In genomic region chr20:59777321-59777705, GRCh38 we compare ENCODE assay signal across 11 cellular contexts.
"Had no signal": no experiment of that assay in that cellular context is flagged by ENCODE, and none has a peak within 500 bp of the region (broad histone marks: within the 10 kb centered on the region; RNA-seq: fewer than 3 reads in every experiment).

No MANE protein-coding gene starts in this region.

- DNase-seq: activated CD4-positive, alpha-beta T cell treated with anti-CD3 and anti-CD28 coated beads for 48 hours; activated CD8-positive, alpha-beta T cell treated with anti-CD3 and anti-CD28 coated beads for 36 hours; activated naive CD4-positive, alpha-beta T cell treated with anti-CD3 and anti-CD28 coated beads, Interleukin-2, amount 10 ng/mL, durations not matched to agents 7 days and 5 days; left ventricle myocardium inferior; occipital lobe; psoas muscle; stimulated activated CD4-positive, alpha-beta T cell treated with anti-CD3 and anti-CD28 coated beads, Interleukin-12 subunit alpha, Interleukin-12 subunit beta, amount 100 ng/mL, for 4 hours; T-helper 17 cell had no signal

- H3K36me3 Mint-ChIP-seq: activated naive CD4-positive, alpha-beta T cell treated with anti-CD3 and anti-CD28 coated beads, Interleukin-2, amount 10 ng/mL, durations not matched to agents 7 days and 5 days had no signal

- H3K27ac ChIP-seq: left ventricle myocardium inferior, psoas muscle, WERI-Rb-1 had no signal

- ATAC-seq: activated CD8-positive, alpha-beta T cell treated with anti-CD3 and anti-CD28 coated beads for 36 hours; esophagus mucosa; psoas muscle; T-helper 17 cell had no signal

- H3K4me1 ChIP-seq: psoas muscle had no signal

- H3K4me3 ChIP-seq: left ventricle myocardium inferior, psoas muscle had no signal

- H3K27ac Mint-ChIP-seq: activated CD8-positive, alpha-beta T cell treated with anti-CD3 and anti-CD28 coated beads for 36 hours; activated naive CD4-positive, alpha-beta T cell treated with anti-CD3 and anti-CD28 coated beads, Interleukin-2, amount 10 ng/mL, durations not matched to agents 7 days and 5 days; nephron; T-helper 17 cell had no signal

- H3K4me1 Mint-ChIP-seq: activated naive CD4-positive, alpha-beta T cell treated with anti-CD3 and anti-CD28 coated beads, Interleukin-2, amount 10 ng/mL, durations not matched to agents 7 days and 5 days; nephron had no signal

- H3K36me3 ChIP-seq: left ventricle myocardium inferior, WERI-Rb-1 had no signal

- H3K4me3 Mint-ChIP-seq: activated CD8-positive, alpha-beta T cell treated with anti-CD3 and anti-CD28 coated beads for 36 hours; activated naive CD4-positive, alpha-beta T cell treated with anti-CD3 and anti-CD28 coated beads, Interleukin-2, amount 10 ng/mL, durations not matched to agents 7 days and 5 days; nephron; T-helper 17 cell had no signal

- H3K9me3 ChIP-seq: left ventricle myocardium inferior, psoas muscle had no signal

- H3K9me3 Mint-ChIP-seq: activated CD8-positive, alpha-beta T cell treated with anti-CD3 and anti-CD28 coated beads for 36 hours; activated naive CD4-positive, alpha-beta T cell treated with anti-CD3 and anti-CD28 coated beads, Interleukin-2, amount 10 ng/mL, durations not matched to agents 7 days and 5 days; nephron had no signal

- H3K27me3 Mint-ChIP-seq: activated CD8-positive, alpha-beta T cell treated with anti-CD3 and anti-CD28 coated beads for 36 hours; activated naive CD4-positive, alpha-beta T cell treated with anti-CD3 and anti-CD28 coated beads, Interleukin-2, amount 10 ng/mL, durations not matched to agents 7 days and 5 days had no signal
